In the genomic region with DNA sequence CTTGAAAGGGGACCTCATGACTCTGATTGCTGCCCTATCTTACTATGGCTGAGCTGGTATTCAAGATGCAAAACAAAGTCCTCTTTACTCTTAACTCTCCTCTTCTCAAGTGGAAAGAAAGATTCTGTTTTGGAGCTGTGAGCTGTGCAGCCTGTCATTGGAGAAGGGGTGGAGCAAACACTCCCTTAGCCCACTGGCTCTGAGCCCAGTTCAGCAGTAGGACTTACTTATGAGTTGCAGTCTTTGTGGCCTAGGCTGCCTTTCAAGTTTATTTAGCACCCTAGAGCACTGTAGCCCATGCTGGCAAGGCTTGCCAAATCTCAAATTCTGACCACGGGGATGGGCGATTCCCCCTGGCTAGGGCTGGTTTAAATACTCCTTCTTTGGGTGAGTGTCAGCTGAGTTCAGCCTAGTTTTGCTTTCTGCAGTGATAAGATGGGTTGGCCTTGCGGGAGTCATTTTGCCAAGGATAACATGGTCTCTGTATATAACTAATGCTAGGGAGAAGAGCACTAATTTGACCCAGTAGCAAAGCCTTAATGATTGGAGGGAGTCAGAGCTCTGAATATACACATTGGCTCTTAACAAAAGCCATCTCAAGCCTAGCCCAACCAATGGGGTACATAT, we compare ENCODE assay signal across 18 cellular contexts.
DNase-seq lines count a peak whose midpoint lies in the region; ATAC-seq and TF ChIP-seq lines count a peak whose summit lies in the region.
"Had no signal": no experiment of that assay in that cellular context is flagged by ENCODE, and none has a peak within 500 bp of the region (broad histone marks: within the 10 kb centered on the region; RNA-seq: fewer than 3 reads in every experiment).

No MANE protein-coding gene starts in this region.

- DNase-seq in heart left ventricle: peak in 3 of 5 donors; percentile 8 to 27 (median 19)
- DNase-seq in left ventricle myocardium inferior: no peak
- DNase-seq in nephron progenitor cell: peak; percentile 3
- DNase-seq in SHP77 treated with DMSO at 0.1 percent for 48 hours (lab: John Stamatoyannopoulos, UW): no peak
- DNase-seq in activated T-helper 2 cell treated with anti-CD3 and anti-CD28 coated beads, Interferon-gamma antibody, Interleukin-2, Interleukin-4, amounts not matched to agents 10 μg/mL and 5 μg/mL and 100 μg/mL, durations not matched to agents 14 hours and 24 hours and 36 hours (ENCODE audit: low spot score): no peak
- no peak for DNase-seq in AG08396 (ENCODE audit: low spot score)
- DNase-seq: activated CD4-positive, alpha-beta T cell treated with anti-CD3 and anti-CD28 coated beads, Interleukin-2, amount 50 U/mL, for 1 hour; activated naive CD4-positive, alpha-beta T cell treated with anti-CD3 and anti-CD28 coated beads for 36 hours; erythroblast; heart right ventricle; NCI-H146; NCI-H526; pancreas; PC-9; stimulated activated naive CD4-positive, alpha-beta T cell; uterus had no signal

- H3K27me3 Mint-ChIP-seq in brain (no peaks in the 10 kb centered on the region), nephron progenitor cell (ENCODE audit: low read depth, poor library complexity) (peaks cover 2% of the 10 kb centered on the region)
- no peaks in the 10 kb centered on the region for H3K27me3 Mint-ChIP-seq in activated T-helper 2 cell treated with anti-CD3 and anti-CD28 coated beads, Interferon-gamma antibody, Interleukin-2, Interleukin-4, amounts not matched to agents 10 μg/mL and 5 μg/mL and 100 μg/mL, durations not matched to agents 14 hours and 24 hours and 36 hours (ENCODE audit: low read depth)

- peaks cover 0 to 13% (median 7%) of the 10 kb centered on the region in 5 experiments for H3K9me3 Mint-ChIP-seq in brain
- H3K9me3 Mint-ChIP-seq in nephron progenitor cell: no peaks in the 10 kb centered on the region
- no peaks in the 10 kb centered on the region for H3K9me3 Mint-ChIP-seq in activated T-helper 2 cell treated with anti-CD3 and anti-CD28 coated beads, Interferon-gamma antibody, Interleukin-2, Interleukin-4, amounts not matched to agents 10 μg/mL and 5 μg/mL and 100 μg/mL, durations not matched to agents 14 hours and 24 hours and 36 hours

- no peaks in the 10 kb centered on the region for H3K36me3 ChIP-seq in heart left ventricle
- H3K36me3 ChIP-seq in left ventricle myocardium inferior: no peaks in the 10 kb centered on the region
- H3K36me3 ChIP-seq: heart right ventricle, pancreas, uterus had no signal

- H3K4me3 ChIP-seq in heart left ventricle (no peak overlapping the region), left ventricle myocardium inferior (no peak overlapping the region)
- H3K4me3 ChIP-seq: heart right ventricle, pancreas, PC-9, uterus had no signal

- no peak for TF ChIP-seq CTCF in heart left ventricle (IDR thresholded peaks at IDR 0.05)
- TF ChIP-seq CTCF in left ventricle myocardium inferior (IDR thresholded peaks at IDR 0.05; ENCODE audit: borderline replicate concordance): no peak
- no peak for TF ChIP-seq CTCF in brain (conservative IDR thresholded peaks at IDR 0.05)
- TF ChIP-seq CTCF in nephron progenitor cell (IDR thresholded peaks at IDR 0.05): no peak

- H3K4me1 Mint-ChIP-seq in brain: peaks cover 14% of the 10 kb centered on the region
- H3K4me1 Mint-ChIP-seq in nephron progenitor cell: peaks cover 7% of the 10 kb centered on the region
- no peaks in the 10 kb centered on the region for H3K4me1 Mint-ChIP-seq in activated T-helper 2 cell treated with anti-CD3 and anti-CD28 coated beads, Interferon-gamma antibody, Interleukin-2, Interleukin-4, amounts not matched to agents 10 μg/mL and 5 μg/mL and 100 μg/mL, durations not matched to agents 14 hours and 24 hours and 36 hours (ENCODE audit: low read depth)

- H3K36me3 Mint-ChIP-seq in brain (peaks cover 4% of the 10 kb centered on the region), nephron progenitor cell (ENCODE audit: low read depth) (no peaks in the 10 kb centered on the region)
- no peaks in the 10 kb centered on the region for H3K36me3 Mint-ChIP-seq in activated T-helper 2 cell treated with anti-CD3 and anti-CD28 coated beads, Interferon-gamma antibody, Interleukin-2, Interleukin-4, amounts not matched to agents 10 μg/mL and 5 μg/mL and 100 μg/mL, durations not matched to agents 14 hours and 24 hours and 36 hours (ENCODE audit: low read depth)

- no peak for ATAC-seq in heart left ventricle
- no peak for ATAC-seq in HG03432 (IDR thresholded peaks at IDR 0.05; ENCODE audit: unreplicated experiment)

- H3K27ac ChIP-seq in heart left ventricle (peak overlapping the region in 1 of 12 donors; percentile 4), left ventricle myocardium inferior (replicated peaks) (no peak overlapping the region)
- H3K27ac ChIP-seq: pancreas, PC-9, uterus had no signal

- no peak for TF ChIP-seq POLR2A in heart left ventricle (IDR thresholded peaks at IDR 0.05)

- 50 to 69% (median 57%) methylated on average over 3 of the region's 3 CpGs for WGBS in heart left ventricle, 4 donors

- H3K4me3 Mint-ChIP-seq in brain: no peak overlapping the region
- H3K4me3 Mint-ChIP-seq in nephron progenitor cell: no peak overlapping the region
- no peak overlapping the region for H3K4me3 Mint-ChIP-seq in activated T-helper 2 cell treated with anti-CD3 and anti-CD28 coated beads, Interferon-gamma antibody, Interleukin-2, Interleukin-4, amounts not matched to agents 10 μg/mL and 5 μg/mL and 100 μg/mL, durations not matched to agents 14 hours and 24 hours and 36 hours (ENCODE audit: low read depth)
- H3K4me3 Mint-ChIP-seq: activated naive CD4-positive, alpha-beta T cell treated with anti-CD3 and anti-CD28 coated beads for 36 hours had no signal

- H3K9me3 ChIP-seq in heart left ventricle (peaks cover 0 to 12% (median 0%) of the 10 kb centered on the region in 12 donors), left ventricle myocardium inferior (replicated peaks) (peaks cover 22% of the 10 kb centered on the region)
- H3K9me3 ChIP-seq: pancreas, uterus had no signal

- peak overlapping the region in 4 of 5 experiments; percentile 4 to 49 (median 44) for H3K27ac Mint-ChIP-seq in brain
- no peak overlapping the region for H3K27ac Mint-ChIP-seq in nephron progenitor cell
- no peak overlapping the region for H3K27ac Mint-ChIP-seq in activated T-helper 2 cell treated with anti-CD3 and anti-CD28 coated beads, Interferon-gamma antibody, Interleukin-2, Interleukin-4, amounts not matched to agents 10 μg/mL and 5 μg/mL and 100 μg/mL, durations not matched to agents 14 hours and 24 hours and 36 hours
- H3K27ac Mint-ChIP-seq: activated naive CD4-positive, alpha-beta T cell treated with anti-CD3 and anti-CD28 coated beads for 36 hours had no signal

- intact Hi-C loops in heart left ventricle (cut with DNase I): no loop called here
- intact Hi-C loops in left ventricle myocardium inferior (cut with micrococcal nuclease): no loop called here
- intact Hi-C loops in activated T-helper 2 cell treated with anti-CD3 and anti-CD28 coated beads, Interferon-gamma antibody, Interleukin-2, Interleukin-4, amounts not matched to agents 10 μg/mL and 5 μg/mL and 100 μg/mL, durations not matched to agents 14 hours and 24 hours and 36 hours (cut with micrococcal nuclease): no loop called here

- H3K4me1 ChIP-seq in heart left ventricle (peaks cover 0 to 4% (median 0%) of the 10 kb centered on the region in 12 donors), left ventricle myocardium inferior (no peaks in the 10 kb centered on the region)
- H3K4me1 ChIP-seq: pancreas, uterus had no signal

- H3K27me3 ChIP-seq in heart left ventricle (no peaks in the 10 kb centered on the region), left ventricle myocardium inferior (ENCODE audit: low read depth) (no peaks in the 10 kb centered on the region)
- H3K27me3 ChIP-seq: heart right ventricle, pancreas, uterus had no signal

Comparison
In these comparisons a context has a peak if more than half of its experiments do, and no peak if none do; other contexts are left out.
1. DNase-seq: peak in heart left ventricle (3 of 5) and nephron progenitor cell (single experiment); none in left ventricle myocardium inferior (single experiment), SHP77 treated with DMSO at 0.1 percent for 48 hours (single experiment), activated T-helper 2 cell treated with anti-CD3 and anti-CD28 coated beads, Interferon-gamma antibody, Interleukin-2, Interleukin-4, amounts not matched to agents 10 μg/mL and 5 μg/mL and 100 μg/mL, durations not matched to agents 14 hours and 24 hours and 36 hours (single experiment) and AG08396 (single experiment).
2. H3K27ac Mint-ChIP-seq: peak in brain (4 of 5); none in nephron progenitor cell (single experiment) and activated T-helper 2 cell treated with anti-CD3 and anti-CD28 coated beads, Interferon-gamma antibody, Interleukin-2, Interleukin-4, amounts not matched to agents 10 μg/mL and 5 μg/mL and 100 μg/mL, durations not matched to agents 14 hours and 24 hours and 36 hours (single experiment).